In genomic region chr16:68368602-68368944, GRCh38 we compare ENCODE assay signal across 14 cellular contexts. TPM values are rescaled to one million over a fixed set of nuclear protein-coding genes. Genes with fewer than 3 reads are reported as not detected.
DNase-seq lines count a peak whose midpoint lies in the region; ATAC-seq and TF ChIP-seq lines count a peak whose summit lies in the region.
"Had no signal": no experiment of that assay in that cellular context is flagged by ENCODE, and none has a peak within 500 bp of the region (broad histone marks: within the 10 kb centered on the region; RNA-seq: fewer than 3 reads in every experiment).

No MANE protein-coding gene starts in this region.

- peak overlapping the region; percentile 57 for H3K4me3 Mint-ChIP-seq in CD8-positive, alpha-beta T cell

- no peak overlapping the region for H3K4me3 ChIP-seq in CD8-positive, alpha-beta T cell (ENCODE audit: low read depth, low read length)
- peak overlapping the region; percentile 8 for H3K4me3 ChIP-seq in Loucy (ENCODE audit: low read length, poor library complexity, severe bottlenecking)

- no peaks in the 10 kb centered on the region for H3K9me3 Mint-ChIP-seq in CD8-positive, alpha-beta T cell

- H2AFZ ChIP-seq in Loucy (ENCODE audit: low read length), result no peak overlapping the region

- H3F3A ChIP-seq in Loucy (ENCODE audit: low read depth), result 0 out of 2 replicates have a peak, but pooled peaks cover 3% of the 10 kb centered on the region

- peaks cover 2% of the 10 kb centered on the region for H3K27me3 Mint-ChIP-seq in CD8-positive, alpha-beta T cell (ENCODE audit: low read depth)

- H3K36me3 Mint-ChIP-seq in CD8-positive, alpha-beta T cell, result no peaks in the 10 kb centered on the region

- POLR2A ChIA-PET in CD8-positive, alpha-beta T cell (lab: Charles Lee), result no interaction called here

- peak overlapping the region; percentile 60 for H3K9ac ChIP-seq in Loucy (ENCODE audit: low read depth, low read length, poor library complexity, severe bottlenecking)

- in situ Hi-C loops in GM13977 (cut with MboI; ENCODE audit: low pct_unique_long_range_greater_than_20kb, low sequenced_read_pairs, unreplicated experiment), result no loop called here

- TF ChIP-seq CTCF in CD8-positive, alpha-beta T cell (IDR thresholded peaks at IDR 0.05), result no peak
- TF ChIP-seq CTCF in GM13977 (IDR thresholded peaks at IDR 0.05; ENCODE audit: extremely low read depth, insufficient read depth, missing control alignments), result no peak
- no peak for TF ChIP-seq CTCF in Loucy (conservative IDR thresholded peaks at IDR 0.05; ENCODE audit: low read length)

- H3K27ac ChIP-seq in CD8-positive, alpha-beta T cell (ENCODE audit: low read depth, low read length), result no peak overlapping the region
- no peak overlapping the region for H3K27ac ChIP-seq in substantia nigra (ENCODE audit: low read depth, low read length, poor library complexity, severe bottlenecking)
- H3K27ac ChIP-seq: epithelial cell of prostate had no signal

- CTCF ChIA-PET in CD8-positive, alpha-beta T cell (lab: Charles Lee), result interaction anchor here (0.8 to 1.6 kb wide), 2 partner anchors 28 to 176 kb away, joined by 3 to 7 read pairs; no protein-coding TSS in a partner anchor

- no peak for DNase-seq in CD8-positive, alpha-beta T cell
- DNase-seq in GM13977 (ENCODE audit: low spot score) (peak; percentile 70), iPS-NIHi11 (ENCODE audit: low spot score) (peak; percentile 50), NCI-H1048 (lab: John Stamatoyannopoulos, UW) (no peak), substantia nigra (lab: John Stamatoyannopoulos, UW) (no peak)
- no peak for DNase-seq in activated CD8-positive, alpha-beta memory T cell treated with anti-CD3 and anti-CD28 coated beads, Interleukin-2, amount 50 U/mL, for 48 hours
- DNase-seq: caudate nucleus, hypothalamus, mammary epithelial cell, OCI-M1, T-helper 9 cell had no signal

- H3K4me1 Mint-ChIP-seq in CD8-positive, alpha-beta T cell (ENCODE audit: low read depth), result peaks cover 49% of the 10 kb centered on the region

- intact Hi-C loops in CD8-positive, alpha-beta T cell (cut with DNase I, micrococcal nuclease), result no loop called here

- H3K9me2 ChIP-seq in Loucy (replicated peaks; ENCODE audit: low read depth, low read length), result no peaks in the 10 kb centered on the region

- H3K4me2 ChIP-seq in Loucy (ENCODE audit: low read depth, low read length, poor library complexity, severe bottlenecking), result peak overlapping the region; percentile 78

- H3K27me3 ChIP-seq in CD8-positive, alpha-beta T cell (ENCODE audit: insufficient read depth, low read length), result no peaks in the 10 kb centered on the region
- no peaks in the 10 kb centered on the region for H3K27me3 ChIP-seq in Loucy (ENCODE audit: insufficient read depth, low read length, poor library complexity, severe bottlenecking)

- H3K9me3 ChIP-seq in CD8-positive, alpha-beta T cell (ENCODE audit: low read length), result no peaks in the 10 kb centered on the region
- H3K9me3 ChIP-seq in Loucy (ENCODE audit: insufficient read depth, low read depth, low read length), result no peaks in the 10 kb centered on the region

- no peaks in the 10 kb centered on the region for H3K79me2 ChIP-seq in Loucy (ENCODE audit: insufficient read depth, low read length)

- ATAC-seq in CD8-positive, alpha-beta T cell, result peak; percentile 36
- ATAC-seq in HG03520 (IDR thresholded peaks at IDR 0.05; ENCODE audit: unreplicated experiment), result no peak

- H4K20me1 ChIP-seq in Loucy (ENCODE audit: insufficient read depth, low read length, poor library complexity, severe bottlenecking), result no peaks in the 10 kb centered on the region

- no peaks in the 10 kb centered on the region for H3K36me3 ChIP-seq in CD8-positive, alpha-beta T cell (ENCODE audit: insufficient read depth, low read length)
- H3K36me3 ChIP-seq in Loucy (ENCODE audit: insufficient read depth, low read length), result no peaks in the 10 kb centered on the region

- H3K4me1 ChIP-seq in CD8-positive, alpha-beta T cell (ENCODE audit: insufficient read depth, low read length), result peaks cover 56% of the 10 kb centered on the region
- peaks cover 67% of the 10 kb centered on the region for H3K4me1 ChIP-seq in Loucy (ENCODE audit: insufficient read depth, low read length, poor library complexity, severe bottlenecking)

- no peak overlapping the region for H3K27ac Mint-ChIP-seq in CD8-positive, alpha-beta T cell

RNA-seq across cellular contexts. Expression of gene PRMT7, which starts 57.8 kb away (rescaled TPM):
- total RNA-seq in CD8-positive, alpha-beta T cell, result 10 to 100 TPM; 53.8 to 58.7 TPM

RNA-seq across cellular contexts. Expression of gene SLC7A6OS, which starts 57.8 kb away (rescaled TPM):
- 10 to 100 TPM; 39.4 to 44.2 TPM for total RNA-seq in CD8-positive, alpha-beta T cell

Comparison
In these comparisons a context has a peak if more than half of its experiments do, and no peak if none do; other contexts are left out.
1. DNase-seq: peak in GM13977 (single experiment) and iPS-NIHi11 (single experiment); none in CD8-positive, alpha-beta T cell (0 of 7), activated CD8-positive, alpha-beta memory T cell treated with anti-CD3 and anti-CD28 coated beads, Interleukin-2, amount 50 U/mL, for 48 hours (single experiment), NCI-H1048 (single experiment) and substantia nigra (0 of 49).